1 cellular context compared by ENCODE assay signal in the genomic region with DNA sequence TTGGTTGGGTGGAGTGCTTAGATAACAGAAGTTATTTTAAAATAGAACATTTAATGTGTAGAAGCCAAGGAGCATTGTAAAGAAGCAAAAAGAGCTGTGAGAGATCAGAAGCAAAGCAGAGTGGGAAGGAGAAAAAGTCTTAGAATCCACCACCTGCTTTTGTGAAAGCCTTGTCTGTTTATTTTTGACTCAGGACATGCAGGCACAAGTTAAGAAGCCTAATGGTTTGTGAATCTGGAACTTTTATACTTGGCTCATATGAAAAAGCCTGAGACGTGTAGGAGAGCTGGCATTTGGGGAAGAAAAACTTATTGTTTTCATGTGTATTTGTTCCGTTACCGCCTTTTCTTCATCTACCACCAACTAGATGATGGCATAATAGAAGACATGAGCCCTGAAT.
TF ChIP-seq lines count a peak whose summit lies in the region.

No MANE protein-coding gene starts in this region.

TF ChIP-seq in WTC11, 78 proteins besides CTCF, POLR2A, EP300 and RAD21 (continued from another document):
- TF ChIP-seq, protein P1, sequence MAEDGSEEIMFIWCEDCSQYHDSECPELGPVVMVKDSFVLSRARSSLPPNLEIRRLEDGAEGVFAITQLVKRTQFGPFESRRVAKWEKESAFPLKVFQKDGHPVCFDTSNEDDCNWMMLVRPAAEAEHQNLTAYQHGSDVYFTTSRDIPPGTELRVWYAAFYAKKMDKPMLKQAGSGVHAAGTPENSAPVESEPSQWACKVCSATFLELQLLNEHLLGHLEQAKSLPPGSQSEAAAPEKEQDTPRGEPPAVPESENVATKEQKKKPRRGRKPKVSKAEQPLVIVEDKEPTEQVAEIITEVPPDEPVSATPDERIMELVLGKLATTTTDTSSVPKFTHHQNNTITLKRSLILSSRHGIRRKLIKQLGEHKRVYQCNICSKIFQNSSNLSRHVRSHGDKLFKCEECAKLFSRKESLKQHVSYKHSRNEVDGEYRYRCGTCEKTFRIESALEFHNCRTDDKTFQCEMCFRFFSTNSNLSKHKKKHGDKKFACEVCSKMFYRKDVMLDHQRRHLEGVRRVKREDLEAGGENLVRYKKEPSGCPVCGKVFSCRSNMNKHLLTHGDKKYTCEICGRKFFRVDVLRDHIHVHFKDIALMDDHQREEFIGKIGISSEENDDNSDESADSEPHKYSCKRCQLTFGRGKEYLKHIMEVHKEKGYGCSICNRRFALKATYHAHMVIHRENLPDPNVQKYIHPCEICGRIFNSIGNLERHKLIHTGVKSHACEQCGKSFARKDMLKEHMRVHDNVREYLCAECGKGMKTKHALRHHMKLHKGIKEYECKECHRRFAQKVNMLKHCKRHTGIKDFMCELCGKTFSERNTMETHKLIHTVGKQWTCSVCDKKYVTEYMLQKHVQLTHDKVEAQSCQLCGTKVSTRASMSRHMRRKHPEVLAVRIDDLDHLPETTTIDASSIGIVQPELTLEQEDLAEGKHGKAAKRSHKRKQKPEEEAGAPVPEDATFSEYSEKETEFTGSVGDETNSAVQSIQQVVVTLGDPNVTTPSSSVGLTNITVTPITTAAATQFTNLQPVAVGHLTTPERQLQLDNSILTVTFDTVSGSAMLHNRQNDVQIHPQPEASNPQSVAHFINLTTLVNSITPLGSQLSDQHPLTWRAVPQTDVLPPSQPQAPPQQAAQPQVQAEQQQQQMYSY (CRISPR knock-in tag; IDR thresholded peaks at IDR 0.05), result no peak
- TF ChIP-seq PRRX2 (CRISPR knock-in tag; IDR thresholded peaks at IDR 0.05) (no peak), ESRRA (CRISPR knock-in tag; IDR thresholded peaks at IDR 0.05; ENCODE audit: borderline replicate concordance) (no peak), OVOL2 (CRISPR knock-in tag; IDR thresholded peaks at IDR 0.05; ENCODE audit: borderline replicate concordance) (no peak)
- TF ChIP-seq, protein P2, sequence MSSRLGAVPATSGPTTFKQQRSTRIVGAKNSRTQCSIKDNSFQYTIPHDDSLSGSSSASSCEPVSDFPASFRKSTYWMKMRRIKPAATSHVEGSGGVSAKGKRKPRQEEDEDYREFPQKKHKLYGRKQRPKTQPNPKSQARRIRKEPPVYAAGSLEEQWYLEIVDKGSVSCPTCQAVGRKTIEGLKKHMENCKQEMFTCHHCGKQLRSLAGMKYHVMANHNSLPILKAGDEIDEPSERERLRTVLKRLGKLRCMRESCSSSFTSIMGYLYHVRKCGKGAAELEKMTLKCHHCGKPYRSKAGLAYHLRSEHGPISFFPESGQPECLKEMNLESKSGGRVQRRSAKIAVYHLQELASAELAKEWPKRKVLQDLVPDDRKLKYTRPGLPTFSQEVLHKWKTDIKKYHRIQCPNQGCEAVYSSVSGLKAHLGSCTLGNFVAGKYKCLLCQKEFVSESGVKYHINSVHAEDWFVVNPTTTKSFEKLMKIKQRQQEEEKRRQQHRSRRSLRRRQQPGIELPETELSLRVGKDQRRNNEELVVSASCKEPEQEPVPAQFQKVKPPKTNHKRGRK (CRISPR knock-in tag; IDR thresholded peaks at IDR 0.05; ENCODE audit: borderline replicate concordance), result no peak
